In genomic region chr2:237686659-237687136, GRCh38 we compare ENCODE assay signal across 1 cellular context.
TF ChIP-seq lines count a peak whose summit lies in the region.

No MANE protein-coding gene starts in this region.

TF ChIP-seq in IMR-90, 13 proteins besides CTCF, POLR2A, EP300 and RAD21:
- TF ChIP-seq BHLHE40 (IDR thresholded peaks at IDR 0.05; ENCODE audit: low read depth, low read length) (no peak), SMC3 (IDR thresholded peaks at IDR 0.05; ENCODE audit: low read depth, low read length) (no peak), RCOR1 (IDR thresholded peaks at IDR 0.05; ENCODE audit: insufficient replicate concordance, low read length) (no peak), CHD1 (IDR thresholded peaks at IDR 0.05; ENCODE audit: low read depth, low read length) (no peak)
TF ChIP-seq in IMR-90: peak in this region for 0.
